ENCODE assay signal across 19 cellular contexts in the genomic region with DNA sequence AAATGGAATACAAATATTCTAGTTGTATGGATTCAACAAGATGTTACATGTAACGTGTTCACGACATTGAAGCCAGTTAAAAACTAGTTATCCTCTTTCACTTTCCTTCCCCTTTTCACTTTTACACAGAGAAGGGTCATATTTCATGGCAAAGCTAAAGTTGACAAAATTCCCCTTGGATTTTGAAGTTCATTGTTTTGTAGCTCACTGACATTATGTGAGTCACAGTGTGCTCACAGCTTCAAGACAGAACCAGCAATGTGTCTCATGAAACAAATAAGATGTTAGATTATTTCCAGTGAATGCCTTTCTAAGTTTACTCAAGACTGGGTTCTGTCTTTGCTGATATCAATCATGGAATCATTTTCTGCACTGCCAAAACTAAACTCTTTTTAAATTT.
DNase-seq lines count a peak whose midpoint lies in the region; ATAC-seq, FAIRE-seq and TF ChIP-seq lines count a peak whose summit lies in the region.
"Had no signal": no experiment of that assay in that cellular context is flagged by ENCODE, and none has a peak within 500 bp of the region (broad histone marks: within the 10 kb centered on the region; RNA-seq: fewer than 3 reads in every experiment).

No MANE protein-coding gene starts in this region.

- H3K9me2 ChIP-seq in PC-3 (replicated peaks; ENCODE audit: low read length) = no peaks in the 10 kb centered on the region

- H3K27ac ChIP-seq in PC-3 (ENCODE audit: low read length) = no peak overlapping the region; the same call in 1 of the 2 replicates

- H3K4me3 Mint-ChIP-seq in nephron = no peak overlapping the region
- H3K4me3 Mint-ChIP-seq: B cell; CD4-positive, alpha-beta memory T cell had no signal

- H3K9me3 ChIP-seq in PC-3 (ENCODE audit: low read length) = no peaks in the 10 kb centered on the region

- no peaks in the 10 kb centered on the region for H3K36me3 ChIP-seq in PC-3 (ENCODE audit: low read depth, low read length)

- no peak overlapping the region for H3K4me3 ChIP-seq in PC-3 (ENCODE audit: low read length)
- no peak overlapping the region for H3K4me3 ChIP-seq in fibroblast of mammary gland (ENCODE audit: control insufficient read depth, low read depth, low read length)

- TF ChIP-seq CTCF in PC-3 (conservative IDR thresholded peaks at IDR 0.05; ENCODE audit: low read depth, low read length) = no peak
- no peak for TF ChIP-seq CTCF in fibroblast of mammary gland (conservative IDR thresholded peaks at IDR 0.05; ENCODE audit: control insufficient read depth, insufficient read depth, low read depth, low read length)
- TF ChIP-seq CTCF in nephron (IDR thresholded peaks at IDR 0.05; ENCODE audit: unreplicated experiment in 3 of 3) = no peak

- intact Hi-C loops in PC-3 (cut with micrococcal nuclease) = no loop called here

- no peak overlapping the region for H2AFZ ChIP-seq in PC-3 (ENCODE audit: low read length)

- ATAC-seq in PC-3 (peak; percentile 84), GM18907 (IDR thresholded peaks at IDR 0.05; ENCODE audit: unreplicated experiment) (no peak), HG03159 (IDR thresholded peaks at IDR 0.05; ENCODE audit: unreplicated experiment) (no peak)
- ATAC-seq: SK-N-SH treated with all-trans-retinoic acid at 6 μM for 48 hours had no signal

- H3K36me3 Mint-ChIP-seq in nephron (ENCODE audit: low read depth) = no peaks in the 10 kb centered on the region
- H3K36me3 Mint-ChIP-seq: CD4-positive, alpha-beta memory T cell had no signal

- CTCF ChIA-PET in PC-3 (lab: Charles Lee) = interaction anchor here (0.6 kb wide), 1 partner anchor 885 kb away, joined by 3 read pairs; no protein-coding TSS in a partner anchor

- no peaks in the 10 kb centered on the region for H3K4me1 ChIP-seq in PC-3 (ENCODE audit: insufficient read depth, low read length)

- BruUV-seq in PC-3 (replicated peaks; lab: Mats Ljungman, UMichigan) = no TSS peak

- peaks cover 6% of the 10 kb centered on the region for H3K9me3 Mint-ChIP-seq in nephron

- no peak for DNase-seq in H54 (ENCODE audit: insufficient read length, low spot score)
- DNase-seq in PC-3 = peak; percentile 54
- DNase-seq in fibroblast of mammary gland (ENCODE audit: low read depth) = peak; percentile 54
- no peak for DNase-seq in NCI-H1694 (lab: John Stamatoyannopoulos, UW)
- no peak for DNase-seq in AG08396 (ENCODE audit: low spot score)
- DNase-seq: ACHN; CD4-positive, alpha-beta memory T cell; H7; Karpas-422; NCI-H1417; NCI-H2029; NCI-H2227 treated with DMSO at 0.1 percent for 48 hours; NCI-H526 treated with DMSO at 0.1 percent for 48 hours; SHP77 had no signal

- no peak for TF ChIP-seq POLR2A in H54 (IDR thresholded peaks at IDR 0.05; ENCODE audit: low read depth, low read length)

- H3K4me2 ChIP-seq in PC-3 (ENCODE audit: low read length) = peak overlapping the region; percentile 49

- no peak overlapping the region for H3K9ac ChIP-seq in PC-3 (ENCODE audit: low read length)

- H3K79me2 ChIP-seq in PC-3 (ENCODE audit: low read length) = no peaks in the 10 kb centered on the region

- H3K27me3 Mint-ChIP-seq in nephron (ENCODE audit: low read depth) = no peaks in the 10 kb centered on the region
- H3K27me3 Mint-ChIP-seq: B cell; CD4-positive, alpha-beta memory T cell had no signal

- FAIRE-seq in H54 (lab: Jason Lieb, UNC) = peak; percentile 99

- no peaks in the 10 kb centered on the region for H3K4me1 Mint-ChIP-seq in nephron
- H3K4me1 Mint-ChIP-seq: B cell; CD4-positive, alpha-beta memory T cell had no signal

- no peaks in the 10 kb centered on the region for H4K20me1 ChIP-seq in PC-3 (ENCODE audit: low read length)

- H3K27ac Mint-ChIP-seq in nephron = peak overlapping the region in 2 of 3 experiments; percentile 1 to 25
- H3K27ac Mint-ChIP-seq: B cell; CD4-positive, alpha-beta memory T cell had no signal

- no peaks in the 10 kb centered on the region for H3F3A ChIP-seq in PC-3 (ENCODE audit: low read length, unreplicated experiment)

- no peaks in the 10 kb centered on the region for H3K27me3 ChIP-seq in PC-3 (ENCODE audit: low read length)

- POLR2A ChIA-PET in PC-3 (lab: Charles Lee; ENCODE audit: unreplicated experiment) = interaction anchor here (0.6 kb wide), 1 partner anchor 28 kb away, joined by 3 read pairs; no protein-coding TSS in a partner anchor

Comparison
In these comparisons a context has a peak if more than half of its experiments do, and no peak if none do; other contexts are left out.
1. DNase-seq: peak in PC-3 (single experiment) and fibroblast of mammary gland (single experiment); none in H54 (single experiment), NCI-H1694 (single experiment) and AG08396 (single experiment).